ENCODE assay signal across 8 cellular contexts in the genomic region with DNA sequence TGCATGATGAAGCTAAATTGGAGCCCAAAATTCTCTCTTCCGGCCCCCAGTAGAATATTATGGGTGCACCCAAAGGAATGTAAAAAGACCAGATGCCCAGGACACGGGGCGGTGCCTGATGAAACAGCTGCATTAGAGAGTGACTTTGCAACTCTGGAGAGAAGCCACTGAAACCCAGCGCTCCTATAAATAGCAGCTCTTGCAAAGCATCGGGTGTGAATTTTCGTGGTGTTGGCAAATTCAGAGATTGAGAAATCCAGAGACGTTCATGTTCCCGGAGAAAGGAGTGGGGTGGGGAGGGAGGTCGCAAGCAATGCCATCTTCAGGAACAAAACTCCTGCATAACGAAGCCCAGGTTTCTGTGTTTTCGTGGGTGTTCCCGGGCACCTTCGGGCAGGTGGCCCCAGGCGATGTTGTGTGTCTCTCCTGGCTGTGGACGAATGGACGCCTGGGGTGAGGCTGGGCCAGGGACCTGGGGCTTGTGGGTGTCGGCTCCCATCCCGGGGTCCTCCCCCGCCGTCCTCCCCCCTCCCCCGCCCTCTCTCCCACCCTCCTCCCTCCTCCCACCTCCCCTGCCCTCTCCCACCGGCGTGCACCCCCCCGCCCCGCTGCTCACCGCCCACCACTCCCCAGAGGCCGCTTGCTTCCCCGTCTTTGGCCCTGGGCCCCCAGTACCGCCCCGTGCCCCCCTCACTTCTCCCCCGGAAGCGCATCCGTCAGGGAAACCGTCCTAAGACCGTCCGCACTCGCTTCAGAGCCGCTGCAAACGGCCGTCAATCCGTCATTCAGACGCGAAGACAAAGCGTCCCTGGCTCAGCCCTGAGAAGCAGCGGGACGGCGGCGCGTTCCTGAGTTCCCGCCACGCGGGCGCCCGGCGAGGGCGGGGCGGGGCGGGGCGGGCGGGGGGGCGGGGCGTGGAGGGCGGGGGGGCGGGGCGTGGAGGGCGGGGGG.
DNase-seq lines count a peak whose midpoint lies in the region; ATAC-seq lines count a peak whose summit lies in the region.

No MANE protein-coding gene starts in this region.

- ATAC-seq in effector memory CD8-positive, alpha-beta T cell (replicated peaks): peak; percentile 62
- no peak for ATAC-seq in HG02588 (IDR thresholded peaks at IDR 0.05; ENCODE audit: unreplicated experiment)

- H3K9me3 Mint-ChIP-seq in effector memory CD8-positive, alpha-beta T cell: peaks cover 5 to 12% of the 10 kb centered on the region in 2 donors

- DNase-seq in GM03348 (ENCODE audit: low spot score) (peak; percentile 86), NCI-H1048 (lab: John Stamatoyannopoulos, UW) (peak; percentile 33), medulla oblongata (ENCODE audit: extremely low spot score) (peak; percentile 73), HuH-7 (ENCODE audit: low spot score) (no peak)
- DNase-seq in activated CD4-positive, alpha-beta T cell treated with anti-CD3 and anti-CD28 coated beads, Interleukin-2, amount 50 U/mL, for 48 hours: peak; percentile 51
- DNase-seq in effector memory CD8-positive, alpha-beta T cell: peak; percentile 46 to 47 (median 47)
- DNase-seq in stimulated activated CD8-positive, alpha-beta memory T cell treated with anti-CD3 and anti-CD28 coated beads, Interleukin-15, amount 100 ng/mL, for 4 hours (ENCODE audit: low read depth in 2 of 2): peak; percentile 21 to 29

- peak overlapping the region; percentile 73 to 77 for H3K4me3 Mint-ChIP-seq in effector memory CD8-positive, alpha-beta T cell

- peaks cover 15% of the 10 kb centered on the region for H3K36me3 Mint-ChIP-seq in effector memory CD8-positive, alpha-beta T cell (ENCODE audit: insufficient read depth)

- H3K27ac Mint-ChIP-seq in effector memory CD8-positive, alpha-beta T cell: peak overlapping the region in 1 of 2 donors; percentile 41

- H3K4me1 Mint-ChIP-seq in effector memory CD8-positive, alpha-beta T cell (ENCODE audit: low read depth in 2 of 2): peaks cover 6 to 8% of the 10 kb centered on the region in 2 donors

- no peaks in the 10 kb centered on the region for H3K27me3 Mint-ChIP-seq in effector memory CD8-positive, alpha-beta T cell
